Comparison of ENCODE assay signal across 9 cellular contexts in genomic region chr12:49389092-49389703, GRCh38. TPM values are rescaled to one million over a fixed set of nuclear protein-coding genes. Genes with fewer than 3 reads are reported as not detected.
DNase-seq lines count a peak whose midpoint lies in the region; ATAC-seq, FAIRE-seq and TF ChIP-seq lines count a peak whose summit lies in the region.
"Had no signal": no experiment of that assay in that cellular context is flagged by ENCODE, and none has a peak within 500 bp of the region (broad histone marks: within the 10 kb centered on the region; RNA-seq: fewer than 3 reads in every experiment).

No MANE protein-coding gene starts in this region.

- H3K23me2 ChIP-seq in H1 (ENCODE audit: low read depth, low read length), result peaks cover 2% of the 10 kb centered on the region; the same call in 1 of the 2 replicates

- no peak overlapping the region for H2BK5ac ChIP-seq in H1 (ENCODE audit: low read depth, low read length)

- H3K18ac ChIP-seq in H1 (ENCODE audit: extremely low read depth, low read length), result no peak overlapping the region

- no peak for ATAC-seq in GM21423 (IDR thresholded peaks at IDR 0.05; ENCODE audit: unreplicated experiment)

- H3K36me3 ChIP-seq in H1 (ENCODE audit: control insufficient read depth in 2 of 4, insufficient read depth in 4 of 4, low read length in 3 of 4) (no peaks in the 10 kb centered on the region), ascending aorta (no peaks in the 10 kb centered on the region)

- POLR2A ChIA-PET in H1 (lab: Charles Lee; ENCODE audit: partially characterized antibody), result interaction anchor here (0.7 to 1.8 kb wide), 6 partner anchors 9 to 94 kb away, joined by 3 to 8 read pairs (median 3); partner anchors contain the start of genes PRPH and SPATS2

- H3K9me3 ChIP-seq in H1 (ENCODE audit: insufficient read depth in 2 of 2, low read depth in 1 of 2, low read length in 1 of 2) (no peaks in the 10 kb centered on the region), ascending aorta (no peaks in the 10 kb centered on the region)

- H3K9ac ChIP-seq in H1 (replicated peaks in 1 of 4; ENCODE audit: extremely low read depth in 1 of 4, low read depth in 3 of 4, low read length in 3 of 4), result peak overlapping the region in 1 of 4 experiments; percentile 40; a peak in 1 of 7 replicates

- no peak overlapping the region for H2AFZ ChIP-seq in H1 (ENCODE audit: low read length)

- peaks cover 0 to 2% (median 0%) of the 10 kb centered on the region in 4 experiments; a peak in 1 of 7 replicates for H3K27me3 ChIP-seq in H1 (replicated peaks in 1 of 4; ENCODE audit: control insufficient read depth in 3 of 4, extremely low read depth in 1 of 4, insufficient read depth in 3 of 4, low read length in 3 of 4)
- H3K27me3 ChIP-seq in ascending aorta, result no peaks in the 10 kb centered on the region

- peak overlapping the region; percentile 45 to 73 for H3K4me2 ChIP-seq in H1 (ENCODE audit: insufficient read depth in 1 of 2, low read depth in 2 of 2, low read length in 2 of 2)

- H3K14ac ChIP-seq in H1 (ENCODE audit: insufficient read length), result no peak overlapping the region

- H2AK5ac ChIP-seq in H1 (ENCODE audit: low read depth, low read length), result no peak overlapping the region

- no peak overlapping the region for H2BK20ac ChIP-seq in H1 (ENCODE audit: low read length)

- H4K8ac ChIP-seq in H1 (ENCODE audit: extremely low read depth, insufficient read depth, low read length), result no peak overlapping the region

- no peak overlapping the region for H3K27ac ChIP-seq in H1 (ENCODE audit: low read depth, low read length)
- H3K27ac ChIP-seq in ascending aorta, result no peak overlapping the region

- H4K20me1 ChIP-seq in H1 (replicated peaks in 1 of 2; ENCODE audit: control insufficient read depth in 1 of 2, insufficient read depth in 2 of 2, low read length in 2 of 2), result peaks cover 0 to 3% of the 10 kb centered on the region in 2 experiments

- WGBS in H1 (ENCODE audit: extremely low coverage in 1 of 2, insufficient coverage in 1 of 2, insufficient read length in 1 of 2, insufficient replicate concordance in 2 of 2, low coverage in 1 of 2, low lambda C conversion rate in 2 of 2, missing lambda C conversion rate in 1 of 2), 2 experiments, result 31% methylated on average over 30 of the region's 30 CpGs; no CpG with 5 or more reads in 1 of the 2 experiments

- CTCF ChIA-PET in H1 (lab: Charles Lee; ENCODE audit: partially characterized antibody), result interaction anchor here (0.6 to 2.6 kb wide), 22 partner anchors 8 to 164 kb away, joined by 3 to 15 read pairs (median 4); partner anchors contain the start of gene SPATS2

- peak; percentile 59; the same call in 2 of the 3 replicates for TF ChIP-seq CTCF in GM12872 (IDR thresholded peaks at IDR 0.05; ENCODE audit: insufficient read depth, low read depth, low read length)
- peak; percentile 87 to 91 (median 87) for TF ChIP-seq CTCF in H1 (IDR thresholded peaks at IDR 0.05; ENCODE audit: control extremely low read depth in 1 of 3, insufficient read depth in 1 of 3, low read depth in 1 of 3, low read length in 3 of 3)
- peak in 1 of 3 experiments; percentile 8 for TF ChIP-seq CTCF in ascending aorta (IDR thresholded peaks at IDR 0.05)

- no peak overlapping the region for H3K56ac ChIP-seq in H1 (replicated peaks; ENCODE audit: insufficient read length, low read depth, low read length)

- H3K23ac ChIP-seq in H1 (ENCODE audit: insufficient read length), result no peak overlapping the region

- no peaks in the 10 kb centered on the region; the same call in none of the 2 replicates for H3K79me1 ChIP-seq in H1 (ENCODE audit: low read depth, low read length)

- H3K4me1 ChIP-seq in H1 (replicated peaks in 1 of 4; ENCODE audit: control insufficient read depth in 3 of 4, insufficient read depth in 4 of 4, low read length in 3 of 4), result peaks cover 0 to 4% (median 2%) of the 10 kb centered on the region in 4 experiments; a peak in 3 of 7 replicates
- no peaks in the 10 kb centered on the region for H3K4me1 ChIP-seq in ascending aorta

- no peak overlapping the region for H2BK15ac ChIP-seq in H1 (ENCODE audit: low read length)

- H4K91ac ChIP-seq in H1 (replicated peaks; ENCODE audit: insufficient read length, low read length), result no peak overlapping the region

- H2BK12ac ChIP-seq in H1 (ENCODE audit: low read depth, low read length), result no peak overlapping the region

- H3K79me2 ChIP-seq in H1 (ENCODE audit: control insufficient read depth in 1 of 2, insufficient read depth in 2 of 2, low read length in 2 of 2), result peaks cover 0 to 2% of the 10 kb centered on the region in 2 experiments; a peak in 2 of 4 replicates

- DNase-seq in activated CD4-positive, alpha-beta T cell treated with anti-CD3 and anti-CD28 coated beads, Interleukin-2, amount 50 U/mL, for 4 hours, result peak; percentile 47 to 50
- DNase-seq in H1 (ENCODE audit: low read depth in 1 of 2, low spot score in 2 of 2), result peak; percentile 58 to 90
- DNase-seq in stimulated activated CD4-positive, alpha-beta T cell treated with anti-CD3 and anti-CD28 coated beads, Interleukin-15, amount 100 ng/mL, for 1 hour (ENCODE audit: low read depth in 1 of 2, low spot score in 1 of 2), result peak; percentile 16 to 46
- DNase-seq in NCI-H446 treated with DMSO at 0.1 percent for 48 hours (lab: John Stamatoyannopoulos, UW), result no peak
- DNase-seq in ascending aorta (ENCODE audit: low spot score in 2 of 2), result no peak
- DNase-seq in NCI-H2227 treated with DMSO at 0.1 percent for 48 hours (lab: John Stamatoyannopoulos, UW), result no peak

- intact Hi-C loops in ascending aorta (cut with DNase I), result no loop called here

- peak; percentile 41 to 54; a peak in 3 of 4 replicates for TF ChIP-seq RAD21 in H1 (IDR thresholded peaks at IDR 0.05 in 1 of 2, conservative IDR thresholded peaks at IDR 0.05 in 1 of 2; ENCODE audit: low read depth in 2 of 2, low read length in 2 of 2)

- peak overlapping the region in 1 of 4 experiments; percentile 32; a peak in 2 of 8 replicates for H3K4me3 ChIP-seq in H1 (ENCODE audit: extremely low read depth in 1 of 4, insufficient read depth in 2 of 4, low read depth in 3 of 4, low read length in 4 of 4)
- H3K4me3 ChIP-seq in ascending aorta, result no peak overlapping the region

- H2BK120ac ChIP-seq in H1 (replicated peaks; ENCODE audit: low read depth, low read length), result no peak overlapping the region

- H4K5ac ChIP-seq in H1 (ENCODE audit: insufficient read length, low read depth, low read length), result no peak overlapping the region

- no peak for TF ChIP-seq POLR2A in H1 (IDR thresholded peaks at IDR 0.05; ENCODE audit: control extremely low read depth in 1 of 2, low read depth in 2 of 2, low read length in 2 of 2)

- H3K4ac ChIP-seq in H1 (replicated peaks; ENCODE audit: insufficient read length, low read depth, low read length), result no peak overlapping the region

- peak; percentile 42 for FAIRE-seq in H1 (lab: Jason Lieb, UNC)
- FAIRE-seq: TTC549 had no signal

- 0 out of 3 replicates have a peak, but pooled peaks of 1 of the 2 experiments have one; percentile 58 for TF ChIP-seq EP300 in H1 (IDR thresholded peaks at IDR 0.05; ENCODE audit: borderline replicate concordance in 1 of 2, low read depth in 2 of 2, low read length in 2 of 2)

TF ChIP-seq in H1, 55 proteins besides CTCF, POLR2A, EP300 and RAD21 (continues in another document):
- TF ChIP-seq SAP30 (IDR thresholded peaks at IDR 0.05; ENCODE audit: insufficient read depth, insufficient replicate concordance, low read length), result no peak
- no peak for TF ChIP-seq KDM1A (IDR thresholded peaks at IDR 0.05; ENCODE audit: borderline replicate concordance, low read length)
- peak; percentile 28; the same call in 1 of the 2 replicates for TF ChIP-seq CEBPB (IDR thresholded peaks at IDR 0.05; ENCODE audit: low read depth, low read length)

RNA-seq across cellular contexts. Expression of gene SPATS2, which starts 21.9 kb away (rescaled TPM):
- total RNA-seq in H1 (2021; fragmentation: NEBNext Ultra II Directional; extraction: Animal tissue kit (Norgen Biotek cat#: 25700)), result 21.3 and 24.5 TPM in 2 replicates
- 12.7 and 19.2 TPM in 2 replicates for polyA plus RNA-seq in H1 (2011; rRNA removed)
- 20.5 TPM for polyA plus RNA-seq in H1 (2011; cell fraction: cytosol; rRNA removed)
- 19.1 TPM for polyA plus RNA-seq in H1 (2011; cell fraction: nucleus; rRNA removed)
- polyA plus RNA-seq in H1 (2012, experiment 1 of 2), result 17.1 to 25.9 TPM (median 19.6 TPM) in 4 replicates
- 4.6 TPM for polyA plus RNA-seq in H1 (2012, experiment 2 of 2)
- polyA plus RNA-seq in H1 (2013, experiment 1 of 2), result 25.8 TPM
- polyA plus RNA-seq in H1 (2013, experiment 2 of 2), result 29.1 TPM
- 35.2 and 47.9 TPM in 2 replicates for polyA minus RNA-seq in H1 (2011; rRNA and poly(A)+ RNA removed)
- 26.9 TPM for polyA minus RNA-seq in H1 (2011; cell fraction: cytosol; rRNA and poly(A)+ RNA removed)
- polyA minus RNA-seq in H1 (2011; cell fraction: nucleus; rRNA and poly(A)+ RNA removed), result 26.4 TPM
- total RNA-seq in ascending aorta, result 13.8 TPM

RNA-seq across cellular contexts. Expression of gene DNAJC22, which starts 42.5 kb away (rescaled TPM):
- total RNA-seq in H1 (2021; fragmentation: NEBNext Ultra II Directional; extraction: Animal tissue kit (Norgen Biotek cat#: 25700)), result 0.13 and 0.39 TPM in 2 replicates
- polyA plus RNA-seq in H1 (2011; rRNA removed), result 0.19 and 0.20 TPM in 2 replicates
- polyA plus RNA-seq in H1 (2011; cell fraction: cytosol; rRNA removed), result 0.19 TPM
- polyA plus RNA-seq in H1 (2011; cell fraction: nucleus; rRNA removed), result 0.39 TPM
- 0.05 to 0.51 TPM (median 0.25 TPM) in 4 replicates for polyA plus RNA-seq in H1 (2012, experiment 1 of 2)
- not detected for polyA plus RNA-seq in H1 (2012, experiment 2 of 2)
- polyA plus RNA-seq in H1 (2013, experiment 1 of 2), result 0.24 TPM
- 0.48 TPM for polyA plus RNA-seq in H1 (2013, experiment 2 of 2)
- 0.22 and 0.50 TPM in 2 replicates for polyA minus RNA-seq in H1 (2011; rRNA and poly(A)+ RNA removed)
- polyA minus RNA-seq in H1 (2011; cell fraction: cytosol; rRNA and poly(A)+ RNA removed), result not detected
- polyA minus RNA-seq in H1 (2011; cell fraction: nucleus; rRNA and poly(A)+ RNA removed), result 0.40 TPM
- total RNA-seq in ascending aorta, result not detected

RNA-seq across cellular contexts. Expression of gene C1QL4, which starts 52.2 kb away (rescaled TPM):
- total RNA-seq in H1 (2021; fragmentation: NEBNext Ultra II Directional; extraction: Animal tissue kit (Norgen Biotek cat#: 25700)), result 0.28 and 0.59 TPM in 2 replicates
- 0.63 and 0.77 TPM in 2 replicates for polyA plus RNA-seq in H1 (2011; rRNA removed)
- polyA plus RNA-seq in H1 (2011; cell fraction: cytosol; rRNA removed), result 1.00 TPM
- polyA plus RNA-seq in H1 (2011; cell fraction: nucleus; rRNA removed), result 1.4 TPM
- 0.54 to 0.74 TPM (median 0.65 TPM) in 4 replicates for polyA plus RNA-seq in H1 (2012, experiment 1 of 2)
- polyA plus RNA-seq in H1 (2012, experiment 2 of 2), result 0.34 TPM
- 0.30 TPM for polyA plus RNA-seq in H1 (2013, experiment 1 of 2)
- polyA plus RNA-seq in H1 (2013, experiment 2 of 2), result 0.22 TPM
- polyA minus RNA-seq in H1 (2011; rRNA and poly(A)+ RNA removed), result not detected in 2 replicates
- polyA minus RNA-seq in H1 (2011; cell fraction: cytosol; rRNA and poly(A)+ RNA removed), result not detected
- polyA minus RNA-seq in H1 (2011; cell fraction: nucleus; rRNA and poly(A)+ RNA removed), result 0.70 TPM
- not detected for total RNA-seq in ascending aorta

Comparison
In these comparisons a context has a peak if more than half of its experiments do, and no peak if none do; other contexts are left out.
1. DNase-seq: peak in activated CD4-positive, alpha-beta T cell treated with anti-CD3 and anti-CD28 coated beads, Interleukin-2, amount 50 U/mL, for 4 hours (2 of 2), H1 (2 of 2) and stimulated activated CD4-positive, alpha-beta T cell treated with anti-CD3 and anti-CD28 coated beads, Interleukin-15, amount 100 ng/mL, for 1 hour (2 of 2); none in NCI-H446 treated with DMSO at 0.1 percent for 48 hours (single experiment), ascending aorta (0 of 2) and NCI-H2227 treated with DMSO at 0.1 percent for 48 hours (single experiment).